Comparison of ENCODE assay signal across 27 cellular contexts in the genomic region with DNA sequence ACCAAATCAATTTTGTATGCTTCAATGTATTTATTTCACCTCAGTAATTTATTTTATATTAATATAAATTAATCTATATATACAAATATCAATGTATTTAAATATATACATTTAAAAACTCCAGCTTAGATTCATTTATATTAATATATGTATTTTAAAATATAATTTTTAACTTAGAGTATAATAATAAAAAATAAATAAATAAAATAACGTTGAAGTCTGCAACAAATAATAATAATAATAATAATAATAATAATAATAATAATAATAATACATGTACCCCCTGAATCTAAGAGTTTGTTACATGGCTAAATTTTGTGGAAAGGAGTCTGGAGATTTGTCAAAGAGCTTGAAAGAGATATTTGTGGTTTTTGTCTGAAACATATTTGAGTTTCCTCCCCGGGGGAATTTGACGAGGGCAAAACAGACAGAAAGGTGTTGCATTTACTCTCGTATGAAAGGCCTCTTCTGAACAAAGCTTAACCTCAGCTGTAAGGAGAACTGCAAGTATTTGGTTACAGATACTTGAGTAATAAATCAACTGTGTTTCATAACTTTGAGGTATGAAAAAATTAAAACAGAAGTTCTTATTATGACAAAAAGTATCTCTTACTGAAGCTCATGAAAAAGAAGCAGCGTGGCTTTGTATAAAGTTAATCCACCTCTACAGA.
DNase-seq lines count a peak whose midpoint lies in the region; ATAC-seq and TF ChIP-seq lines count a peak whose summit lies in the region.
"Had no signal": no experiment of that assay in that cellular context is flagged by ENCODE, and none has a peak within 500 bp of the region (broad histone marks: within the 10 kb centered on the region; RNA-seq: fewer than 3 reads in every experiment).

No MANE protein-coding gene starts in this region.

- DNase-seq in HT-29 (ENCODE audit: low spot score) (peak; percentile 3), NOMO-1 treated with DMSO at 0.1 percent for 48 hours (lab: John Stamatoyannopoulos, UW; ENCODE audit: unreplicated experiment) (peak; percentile 54), choroid plexus epithelial cell (ENCODE audit: low read depth) (peak; percentile 68), left lung (no peak), LoVo (ENCODE audit: low spot score) (no peak), natural killer cell (no peak), NCI-H146 treated with DMSO at 0.1 percent for 48 hours (lab: John Stamatoyannopoulos, UW; ENCODE audit: unreplicated experiment) (no peak), NCI-H524 (lab: John Stamatoyannopoulos, UW) (no peak)
- DNase-seq: activated CD8-positive, alpha-beta T cell treated with anti-CD3 and anti-CD28 coated beads, Interleukin-2, amount 10 ng/mL, durations not matched to agents 7 days and 5 days; activated gamma-delta T cell treated with Interleukin-2 at 50 U/mL for 16 hours; activated T-cell treated with anti-CD3 and anti-CD28 coated beads for 4 hours; adrenal gland; CD4-positive, CD25-positive, alpha-beta regulatory T cell; cortex of kidney; NCI-H1092 treated with DMSO at 0.1 percent for 48 hours; NCI-H2029; NCI-H345; NCI-H82; occipital lobe; SJCRH30; stimulated activated CD4-positive, alpha-beta T cell treated with anti-CD3 and anti-CD28 coated beads, Interleukin-2, amount 100 ng/mL, for 24 hours; upper lobe of right lung had no signal

- no peak for TF ChIP-seq CTCF in choroid plexus epithelial cell (conservative IDR thresholded peaks at IDR 0.05; ENCODE audit: low read depth, low read length)
- no peak for TF ChIP-seq CTCF in left lung (IDR thresholded peaks at IDR 0.05)
- TF ChIP-seq CTCF in natural killer cell (IDR thresholded peaks at IDR 0.05): no peak

- no peak overlapping the region for H3K27ac ChIP-seq in left lung
- H3K27ac ChIP-seq: adrenal gland, KMS-11, SJCRH30, skin epidermis, upper lobe of right lung had no signal

- no peaks in the 10 kb centered on the region for H3K4me1 ChIP-seq in left lung
- H3K4me1 ChIP-seq: adrenal gland, SJCRH30, upper lobe of right lung had no signal

- H3K36me3 Mint-ChIP-seq in natural killer cell: no peaks in the 10 kb centered on the region
- H3K36me3 Mint-ChIP-seq: CD4-positive, CD25-positive, alpha-beta regulatory T cell; memory B cell had no signal

- H3K27ac Mint-ChIP-seq in natural killer cell: no peak overlapping the region
- H3K27ac Mint-ChIP-seq: activated CD8-positive, alpha-beta T cell treated with anti-CD3 and anti-CD28 coated beads, Interleukin-2, amount 10 ng/mL, durations not matched to agents 7 days and 5 days; CD4-positive, CD25-positive, alpha-beta regulatory T cell; memory B cell; T-helper 1 cell treated with Interleukin-12 subunit alpha and Interleukin-12 subunit beta and Interleukin-4 antibody, amounts not matched to agents 30 μg/mL and 1 μg/mL, for 36 hours had no signal

- no peaks in the 10 kb centered on the region for H3K9me3 ChIP-seq in left lung
- H3K9me3 ChIP-seq: adrenal gland, SJCRH30, upper lobe of right lung had no signal

- H3K27me3 Mint-ChIP-seq in natural killer cell (ENCODE audit: low read depth in 2 of 2): no peaks in the 10 kb centered on the region
- H3K27me3 Mint-ChIP-seq: CD4-positive, CD25-positive, alpha-beta regulatory T cell; memory B cell had no signal

- peaks cover 8 to 12% of the 10 kb centered on the region in 2 donors for H3K9me3 Mint-ChIP-seq in natural killer cell
- H3K9me3 Mint-ChIP-seq: memory B cell; T-helper 1 cell treated with Interleukin-12 subunit alpha and Interleukin-12 subunit beta and Interleukin-4 antibody, amounts not matched to agents 30 μg/mL and 1 μg/mL, for 36 hours had no signal

- intact Hi-C loops in left lung (cut with DNase I): no loop called here
- intact Hi-C loops in natural killer cell (cut with micrococcal nuclease): no loop called here

- no peaks in the 10 kb centered on the region for H3K4me1 Mint-ChIP-seq in natural killer cell
- H3K4me1 Mint-ChIP-seq: CD4-positive, CD25-positive, alpha-beta regulatory T cell; memory B cell had no signal

- ATAC-seq in left lung: peak; percentile 78
- ATAC-seq in natural killer cell: no peak
- ATAC-seq: activated CD8-positive, alpha-beta T cell treated with anti-CD3 and anti-CD28 coated beads, Interleukin-2, amount 10 ng/mL, durations not matched to agents 7 days and 5 days; Panc1; upper lobe of right lung had no signal

- H3K4me3 Mint-ChIP-seq in natural killer cell: no peak overlapping the region
- H3K4me3 Mint-ChIP-seq: activated CD8-positive, alpha-beta T cell treated with anti-CD3 and anti-CD28 coated beads, Interleukin-2, amount 10 ng/mL, durations not matched to agents 7 days and 5 days; CD4-positive, CD25-positive, alpha-beta regulatory T cell; memory B cell; T-helper 1 cell treated with Interleukin-12 subunit alpha and Interleukin-12 subunit beta and Interleukin-4 antibody, amounts not matched to agents 30 μg/mL and 1 μg/mL, for 36 hours had no signal

- H3K27me3 ChIP-seq in left lung: no peaks in the 10 kb centered on the region
- H3K27me3 ChIP-seq: adrenal gland, SJCRH30, upper lobe of right lung had no signal

- no peaks in the 10 kb centered on the region for H3K36me3 ChIP-seq in left lung
- H3K36me3 ChIP-seq: adrenal gland, SJCRH30, upper lobe of right lung had no signal

- H3K4me3 ChIP-seq in choroid plexus epithelial cell (ENCODE audit: low read depth, low read length): no peak overlapping the region
- H3K4me3 ChIP-seq in left lung: no peak overlapping the region
- H3K4me3 ChIP-seq: adrenal gland, SJCRH30, skin epidermis, upper lobe of right lung had no signal

Comparison
In these comparisons a context has a peak if more than half of its experiments do, and no peak if none do; other contexts are left out.
1. DNase-seq: peak in HT-29 (single experiment), NOMO-1 treated with DMSO at 0.1 percent for 48 hours (single experiment) and choroid plexus epithelial cell (single experiment); none in left lung (0 of 2), LoVo (single experiment), natural killer cell (single experiment), NCI-H146 treated with DMSO at 0.1 percent for 48 hours (single experiment) and NCI-H524 (0 of 2).